In genomic region chr14:74960702-74961101, GRCh38 we compare ENCODE assay signal across 21 cellular contexts.
"Had no signal": no experiment of that assay in that cellular context is flagged by ENCODE, and none has a peak within 500 bp of the region (broad histone marks: within the 10 kb centered on the region; RNA-seq: fewer than 3 reads in every experiment).

No MANE protein-coding gene starts in this region.

- DNase-seq: KBM-7, MG63, NCI-H1092, NCI-H1105 treated with DMSO at 0.1 percent for 48 hours, NCI-H1417 treated with DMSO at 0.1 percent for 48 hours, NCI-H146, NCI-H1694 treated with DMSO at 0.1 percent for 48 hours, NCI-H1930, NCI-H2081, NCI-H2107, NCI-H226, NCI-H446, NCI-H510A, NCI-H524 treated with DMSO at 0.1 percent for 48 hours, NCI-H69, NCI-H774, PC-3, Right ventricle myocardium superior, SIG-M5, SK-N-SH had no signal

- H3K9ac ChIP-seq: SK-N-SH had no signal

- H3K36me3 ChIP-seq: MG63 had no signal

- H3K4me2 ChIP-seq: SK-N-SH had no signal

- ATAC-seq: Panc1, PC-3 had no signal

- H3K4me3 ChIP-seq: MG63 had no signal

- H3K27me3 ChIP-seq: MG63 had no signal

- H3K9me3 ChIP-seq: MG63, SK-N-SH had no signal
